In genomic region chr6:137775192-137775591, GRCh38 we compare ENCODE assay signal across 18 cellular contexts.
DNase-seq lines count a peak whose midpoint lies in the region; ATAC-seq, FAIRE-seq and TF ChIP-seq lines count a peak whose summit lies in the region.
"Had no signal": no experiment of that assay in that cellular context is flagged by ENCODE, and none has a peak within 500 bp of the region (broad histone marks: within the 10 kb centered on the region; RNA-seq: fewer than 3 reads in every experiment).

No MANE protein-coding gene starts in this region.

- peaks cover 2 to 3% of the 10 kb centered on the region in 2 donors for H3K9me3 Mint-ChIP-seq in activated T-cell treated with anti-CD3 and anti-CD28 coated beads, Interleukin-2, amount 50 U/mL, for 72 hours
- no peaks in the 10 kb centered on the region for H3K9me3 Mint-ChIP-seq in activated T-cell treated with anti-CD3 and anti-CD28 coated beads, Interleukin-2, amount 50 U/mL, for 4 hours
- H3K9me3 Mint-ChIP-seq: CD4-positive, alpha-beta memory T cell had no signal

- TF ChIP-seq RAD21 in GM12878 (IDR thresholded peaks at IDR 0.05; ENCODE audit: insufficient read depth, low read depth, low read length) = no peak

- no peak for TF ChIP-seq POLR2A in GM12878 (IDR thresholded peaks at IDR 0.05; ENCODE audit: low read depth, low read length)

- H3K36me3 ChIP-seq in GM23248 (ENCODE audit: low read depth) (no peaks in the 10 kb centered on the region), GM12878 (ENCODE audit: control insufficient read depth in 2 of 2, insufficient read depth in 2 of 2, low read length in 1 of 2) (no peaks in the 10 kb centered on the region)
- H3K36me3 ChIP-seq: BE2C, Peyer's patch had no signal

- H3K4me3 Mint-ChIP-seq in activated T-cell treated with anti-CD3 and anti-CD28 coated beads, Interleukin-2, amount 50 U/mL, for 72 hours = no peak overlapping the region
- H3K4me3 Mint-ChIP-seq in activated T-cell treated with anti-CD3 and anti-CD28 coated beads, Interleukin-2, amount 50 U/mL, for 4 hours = no peak overlapping the region
- H3K4me3 Mint-ChIP-seq: CD4-positive, alpha-beta memory T cell had no signal

- peaks cover 6% of the 10 kb centered on the region for H3K27me3 Mint-ChIP-seq in activated T-cell treated with anti-CD3 and anti-CD28 coated beads, Interleukin-2, amount 50 U/mL, for 72 hours (ENCODE audit: low read depth)
- H3K27me3 Mint-ChIP-seq in activated T-cell treated with anti-CD3 and anti-CD28 coated beads, Interleukin-2, amount 50 U/mL, for 4 hours (ENCODE audit: low read depth) = no peaks in the 10 kb centered on the region
- H3K27me3 Mint-ChIP-seq: CD4-positive, alpha-beta memory T cell had no signal

- no peaks in the 10 kb centered on the region for H3K79me2 ChIP-seq in GM23248 (ENCODE audit: insufficient read depth)
- no peaks in the 10 kb centered on the region for H3K79me2 ChIP-seq in GM12878 (ENCODE audit: control insufficient read depth, insufficient read depth, low read length)

- intact Hi-C loops in GM12878 (cut with micrococcal nuclease; ENCODE audit: unreplicated experiment) = no loop called here

- no peak for DNase-seq in activated T-cell treated with anti-CD3 and anti-CD28 coated beads, Interleukin-2, amount 50 U/mL, for 72 hours
- DNase-seq in activated T-cell treated with anti-CD3 and anti-CD28 coated beads, Interleukin-2, amount 50 U/mL, for 4 hours = no peak
- DNase-seq in GM23248 (peak; percentile 15), GM12878 (ENCODE audit: low read depth, low spot score) (no peak), foreskin keratinocyte (peak in 1 of 2 donors; percentile 51), NCI-H2227 treated with DMSO at 0.1 percent for 48 hours (lab: John Stamatoyannopoulos, UW) (no peak), omental fat pad (ENCODE audit: low spot score) (no peak), NCI-H510A treated with DMSO at 0.1 percent for 48 hours (lab: John Stamatoyannopoulos, UW) (no peak)
- DNase-seq: BE2C; CD4-positive, alpha-beta memory T cell; NCI-H146; NCI-H2171; NCI-H446; Peyer's patch; Right ventricle myocardium superior; SK-N-SH had no signal

- TF ChIP-seq EP300 in GM12878 (IDR thresholded peaks at IDR 0.05; ENCODE audit: borderline replicate concordance in 1 of 2, control insufficient read depth in 1 of 2, low read depth in 2 of 2, low read length in 2 of 2) = no peak

- H3K9me3 ChIP-seq in GM23248 (ENCODE audit: low read depth) (no peaks in the 10 kb centered on the region), GM12878 (replicated peaks; ENCODE audit: control insufficient read depth, insufficient read depth, low read length) (peaks cover 3% of the 10 kb centered on the region; the same call in 2 of the 3 replicates)
- H3K9me3 ChIP-seq: BE2C, Peyer's patch, SK-N-SH had no signal

- SMC1A ChIA-PET in GM12878 (lab: Charles Lee; ENCODE audit: uncharacterized antibody, unreplicated experiment) = interaction anchor here (0.8 to 5.5 kb wide), 5 partner anchors 10 to 87 kb away, joined by 3 to 25 read pairs (median 4); no protein-coding TSS in a partner anchor

- peaks cover 6% of the 10 kb centered on the region for H3K4me1 Mint-ChIP-seq in activated T-cell treated with anti-CD3 and anti-CD28 coated beads, Interleukin-2, amount 50 U/mL, for 72 hours (ENCODE audit: low read depth)
- H3K4me1 Mint-ChIP-seq in activated T-cell treated with anti-CD3 and anti-CD28 coated beads, Interleukin-2, amount 50 U/mL, for 4 hours (ENCODE audit: low read depth) = peaks cover 3% of the 10 kb centered on the region

- H3K9ac ChIP-seq in GM23248 (no peak overlapping the region), GM12878 (ENCODE audit: control insufficient read depth, insufficient read depth, low read length) (no peak overlapping the region)
- H3K9ac ChIP-seq: KMS-11, SK-N-SH had no signal

- no TSS peak for BruUV-seq in GM12878 (replicated peaks; lab: Mats Ljungman, UMichigan)

- no peak overlapping the region for H2AFZ ChIP-seq in GM23248
- H2AFZ ChIP-seq in GM12878 (ENCODE audit: control insufficient read depth, low read depth, low read length) = no peak overlapping the region

- CTCF ChIA-PET in GM12878 (lab: Yijun Ruan, JAX) = no interaction called here

- H3K27me3 ChIP-seq in GM23248 (replicated peaks; ENCODE audit: insufficient read depth) (no peaks in the 10 kb centered on the region), GM12878 (replicated peaks in 1 of 2; ENCODE audit: control insufficient read depth in 2 of 2, insufficient read depth in 2 of 2, low read length in 1 of 2) (no peaks in the 10 kb centered on the region), foreskin keratinocyte (no peaks in the 10 kb centered on the region)
- H3K27me3 ChIP-seq: BE2C, Peyer's patch had no signal

- TF ChIP-seq CTCF in GM12878 (IDR thresholded peaks at IDR 0.05 in 2 of 3, conservative IDR thresholded peaks at IDR 0.05 in 1 of 3; ENCODE audit: control insufficient read depth in 2 of 3, extremely low read depth in 1 of 3, insufficient read depth in 1 of 3, low read depth in 3 of 3, low read length in 3 of 3) = no peak
- no peak for TF ChIP-seq CTCF in foreskin keratinocyte (conservative IDR thresholded peaks at IDR 0.05)
- TF ChIP-seq CTCF in omental fat pad (IDR thresholded peaks at IDR 0.05) = no peak

- peak overlapping the region; percentile 43 for H3K27ac Mint-ChIP-seq in activated T-cell treated with anti-CD3 and anti-CD28 coated beads, Interleukin-2, amount 50 U/mL, for 72 hours

- in situ Hi-C loops in GM23248 (cut with MboI) = no loop called here
- in situ Hi-C loops in GM12878 (cut with MboI) = no loop called here

- H3F3A ChIP-seq in GM23248 (ENCODE audit: insufficient read depth) = 0 out of 2 replicates have a peak, but pooled peaks cover 6% of the 10 kb centered on the region

- no peak overlapping the region for H3K4me2 ChIP-seq in GM23248 (ENCODE audit: unreplicated experiment)
- H3K4me2 ChIP-seq in GM12878 (ENCODE audit: control insufficient read depth, insufficient read depth) = no peak overlapping the region
- H3K4me2 ChIP-seq: KMS-11, SK-N-SH had no signal

- no peaks in the 10 kb centered on the region for H3K9me2 ChIP-seq in GM23248 (ENCODE audit: insufficient read depth)
- H3K9me2 ChIP-seq: SK-N-SH had no signal

- H3K27ac ChIP-seq in GM23248 (no peak overlapping the region), GM12878 (ENCODE audit: control insufficient read depth, insufficient read depth) (no peak overlapping the region), foreskin keratinocyte (no peak overlapping the region)
- H3K27ac ChIP-seq: KMS-11 had no signal

- no peak for FAIRE-seq in GM12878 (lab: Jason Lieb, UNC)
- FAIRE-seq: A204.1 had no signal

- H3K4me1 ChIP-seq in GM23248 (ENCODE audit: insufficient read depth) (0 out of 2 replicates have a peak, but pooled peaks cover 3% of the 10 kb centered on the region), GM12878 (ENCODE audit: control insufficient read depth, insufficient read depth, low read length) (peaks cover 2% of the 10 kb centered on the region; the same call in 1 of the 2 replicates), foreskin keratinocyte (peaks cover 16% of the 10 kb centered on the region)
- H3K4me1 ChIP-seq: BE2C, Peyer's patch had no signal

- H3K4me3 ChIP-seq in GM23248 (no peak overlapping the region), GM12878 (no peak overlapping the region)
- H3K4me3 ChIP-seq: Peyer's patch had no signal

- no peaks in the 10 kb centered on the region for H4K20me1 ChIP-seq in GM23248 (ENCODE audit: insufficient read depth)
- H4K20me1 ChIP-seq in GM12878 (ENCODE audit: control insufficient read depth, insufficient read depth) = no peaks in the 10 kb centered on the region

- RAD21 ChIA-PET in GM12878 (lab: Charles Lee; ENCODE audit: unreplicated experiment) = no interaction called here

- POLR2A ChIA-PET in GM12878 (lab: Charles Lee) = no interaction called here

- 82 to 87% methylated on average over 2 of the region's 2 CpGs for WGBS in GM23248 (ENCODE audit: low coverage in 1 of 2, low lambda C conversion rate in 2 of 2, missing lambda C conversion rate in 2 of 2), 2 experiments
- WGBS in GM12878 (ENCODE audit: insufficient coverage, insufficient replicate concordance, low lambda C conversion rate, missing lambda C conversion rate) = 24% methylated on average over 2 of the region's 2 CpGs

- no peak for ATAC-seq in activated T-cell treated with anti-CD3 and anti-CD28 coated beads, Interleukin-2, amount 50 U/mL, for 72 hours (replicated peaks in 1 of 2)
- no peak for ATAC-seq in activated T-cell treated with anti-CD3 and anti-CD28 coated beads, Interleukin-2, amount 50 U/mL, for 4 hours
- ATAC-seq in GM12878 (no peak), foreskin keratinocyte (peak; percentile 50), omental fat pad (ENCODE audit: low FRiP score) (no peak)

- H3K36me3 Mint-ChIP-seq in activated T-cell treated with anti-CD3 and anti-CD28 coated beads, Interleukin-2, amount 50 U/mL, for 72 hours (ENCODE audit: insufficient read depth in 2 of 2) = no peaks in the 10 kb centered on the region
- peaks cover 1% of the 10 kb centered on the region for H3K36me3 Mint-ChIP-seq in activated T-cell treated with anti-CD3 and anti-CD28 coated beads, Interleukin-2, amount 50 U/mL, for 4 hours (ENCODE audit: insufficient read depth)
- H3K36me3 Mint-ChIP-seq: CD4-positive, alpha-beta memory T cell had no signal

TF ChIP-seq in GM12878, 131 proteins besides CTCF, POLR2A, EP300 and RAD21:
- TF ChIP-seq TAF1 (IDR thresholded peaks at IDR 0.05; ENCODE audit: borderline replicate concordance, low read depth, low read length) (no peak), ATF7 (IDR thresholded peaks at IDR 0.05; ENCODE audit: low read depth) (peak; percentile 39; the same call in 1 of the 2 replicates), SMAD5 (IDR thresholded peaks at IDR 0.05; ENCODE audit: low read depth) (no peak), CREB1 (IDR thresholded peaks at IDR 0.05; ENCODE audit: low read depth) (0 out of 2 replicates have a peak, but pooled peaks have one; percentile 38)
TF ChIP-seq in GM12878: peak in this region for 2.
